In genomic region chr2:100613719-100614118, GRCh38 we compare ENCODE assay signal across 18 cellular contexts. TPM values are rescaled to one million over a fixed set of nuclear protein-coding genes. Genes with fewer than 3 reads are reported as not detected.
A peak's percentile ranks its signal among the peaks of the same experiment; 100 is the strongest.
DNase-seq lines count a peak whose midpoint lies in the region; ATAC-seq, FAIRE-seq and TF ChIP-seq lines count a peak whose summit lies in the region.
"Had no signal": no experiment of that assay in that cellular context is flagged by ENCODE, and none has a peak within 500 bp of the region (broad histone marks: within the 10 kb centered on the region; RNA-seq: fewer than 3 reads in every experiment).

No MANE protein-coding gene starts in this region.

- H3K4me3 Mint-ChIP-seq in activated T-helper 17 cell treated with anti-CD3 and anti-CD28 coated beads, Interleukin-2, amount 50 U/mL, for 72 hours: no peak overlapping the region
- no peak overlapping the region for H3K4me3 Mint-ChIP-seq in nephron progenitor cell
- H3K4me3 Mint-ChIP-seq: CD4-positive, alpha-beta memory T cell had no signal

- TF ChIP-seq POLR2A in HepG2 (IDR thresholded peaks at IDR 0.05; ENCODE audit: insufficient read depth in 1 of 2, low read depth in 2 of 2, low read length in 2 of 2) (no peak), right lobe of liver (IDR thresholded peaks at IDR 0.05) (no peak)

- no peaks in the 10 kb centered on the region for H3K4me1 Mint-ChIP-seq in activated T-helper 17 cell treated with anti-CD3 and anti-CD28 coated beads, Interleukin-2, amount 50 U/mL, for 72 hours
- H3K4me1 Mint-ChIP-seq in nephron progenitor cell: no peaks in the 10 kb centered on the region

- H3K27ac Mint-ChIP-seq in activated T-helper 17 cell treated with anti-CD3 and anti-CD28 coated beads, Interleukin-2, amount 50 U/mL, for 72 hours: peak overlapping the region; percentile 41
- peak overlapping the region; percentile 90 for H3K27ac Mint-ChIP-seq in nephron progenitor cell
- H3K27ac Mint-ChIP-seq: CD4-positive, alpha-beta memory T cell had no signal

- H3K9ac ChIP-seq in HepG2 (ENCODE audit: insufficient read depth, low read depth, low read length): no peak overlapping the region

- H2AFZ ChIP-seq in HepG2 (ENCODE audit: low read length): no peak overlapping the region

- no peaks in the 10 kb centered on the region for H3K9me3 Mint-ChIP-seq in activated T-helper 17 cell treated with anti-CD3 and anti-CD28 coated beads, Interleukin-2, amount 50 U/mL, for 72 hours
- H3K9me3 Mint-ChIP-seq in nephron progenitor cell: no peaks in the 10 kb centered on the region
- H3K9me3 Mint-ChIP-seq: CD4-positive, alpha-beta memory T cell had no signal

- TF ChIP-seq EP300 in HepG2 (IDR thresholded peaks at IDR 0.05; ENCODE audit: low read depth in 2 of 2, low read length in 2 of 2): no peak
- no peak for TF ChIP-seq EP300 in HepG2 (CRISPR knock-in tag; IDR thresholded peaks at IDR 0.05; ENCODE audit: borderline replicate concordance)

- ATAC-seq in HepG2: no peak
- no peak for ATAC-seq in right lobe of liver
- ATAC-seq in activated T-helper 17 cell treated with anti-CD3 and anti-CD28 coated beads, Interleukin-2, amount 50 U/mL, for 72 hours (replicated peaks): no peak

- no peak overlapping the region for H3K4me2 ChIP-seq in HepG2 (ENCODE audit: low read depth, low read length)

- H3K27me3 Mint-ChIP-seq in activated T-helper 17 cell treated with anti-CD3 and anti-CD28 coated beads, Interleukin-2, amount 50 U/mL, for 72 hours: no peaks in the 10 kb centered on the region
- peaks cover 31% of the 10 kb centered on the region for H3K27me3 Mint-ChIP-seq in nephron progenitor cell (ENCODE audit: low read depth, poor library complexity)
- H3K27me3 Mint-ChIP-seq: CD4-positive, alpha-beta memory T cell had no signal

- WGBS in HepG2 (ENCODE audit: low lambda C conversion rate): 0% methylated on average over 1 of the region's 1 CpG
- 50% methylated on average over 1 of the region's 1 CpG for WGBS in right lobe of liver (ENCODE audit: insufficient coverage, low coverage, low lambda C conversion rate, missing lambda C conversion rate)

- no peak for TF ChIP-seq CTCF in HepG2 (CRISPR knock-in tag; IDR thresholded peaks at IDR 0.05)
- TF ChIP-seq CTCF in right lobe of liver (IDR thresholded peaks at IDR 0.05): no peak
- no peak for TF ChIP-seq CTCF in nephron progenitor cell (IDR thresholded peaks at IDR 0.05)

- DNase-seq in HepG2 (ENCODE audit: low spot score) (no peak), right lobe of liver (no peak), nephron progenitor cell (no peak), occipital lobe (lab: John Stamatoyannopoulos, UW) (no peak), HUDEP-2 (lab: John Stamatoyannopoulos, UW; ENCODE audit: unreplicated experiment in 76 of 76) (no peak)
- DNase-seq: C1 segment of cervical spinal cord; Calu3; CD4-positive, alpha-beta memory T cell; COR-L47; DMS53; DMS79 treated with DMSO at 0.1 percent for 48 hours; GF-D8; GOT3 had no signal

- TF ChIP-seq RAD21 in HepG2 (CRISPR knock-in tag; IDR thresholded peaks at IDR 0.05): no peak

- POLR2A ChIA-PET in HepG2 (lab: Yijun Ruan, JAX): no interaction called here

- CTCF ChIA-PET in HepG2 (lab: Yijun Ruan, JAX; ENCODE audit: low intra/inter-chr PET ratio, low total read pairs): no interaction called here

- H3K4me1 ChIP-seq in HepG2 (ENCODE audit: insufficient read depth, low read length) (no peaks in the 10 kb centered on the region), right lobe of liver (no peaks in the 10 kb centered on the region)
- H3K4me1 ChIP-seq: HAP-1 had no signal

- H3K9me3 ChIP-seq in HepG2 (ENCODE audit: low read length): no peaks in the 10 kb centered on the region
- H3K9me3 ChIP-seq in right lobe of liver: no peaks in the 10 kb centered on the region
- H3K9me3 ChIP-seq: HAP-1 had no signal

- no peaks in the 10 kb centered on the region for H3K79me2 ChIP-seq in HepG2 (ENCODE audit: insufficient read depth, low read length)

- H3K4me3 ChIP-seq in HepG2 (replicated peaks in 1 of 3; ENCODE audit: insufficient read depth in 1 of 3, low read depth in 2 of 3, low read length in 3 of 3): no peak overlapping the region
- H3K4me3 ChIP-seq in right lobe of liver: no peak overlapping the region
- H3K4me3 ChIP-seq: HAP-1 had no signal

- FAIRE-seq in HepG2 (lab: Jason Lieb, UNC): no peak
- FAIRE-seq: GM12891, GM18507, H54 had no signal

- no peaks in the 10 kb centered on the region for H3K36me3 ChIP-seq in HepG2 (replicated peaks in 1 of 2; ENCODE audit: control insufficient read depth in 1 of 2, insufficient read depth in 2 of 2, low read length in 2 of 2)
- H3K36me3 ChIP-seq in right lobe of liver: no peaks in the 10 kb centered on the region
- H3K36me3 ChIP-seq: HAP-1 had no signal

- no peaks in the 10 kb centered on the region for H3K36me3 Mint-ChIP-seq in activated T-helper 17 cell treated with anti-CD3 and anti-CD28 coated beads, Interleukin-2, amount 50 U/mL, for 72 hours (ENCODE audit: low read depth)
- H3K36me3 Mint-ChIP-seq in nephron progenitor cell (ENCODE audit: low read depth): no peaks in the 10 kb centered on the region
- H3K36me3 Mint-ChIP-seq: CD4-positive, alpha-beta memory T cell had no signal

- peaks cover 5 to 69% of the 10 kb centered on the region in 2 experiments; a peak in 4 of 5 replicates for H3K27me3 ChIP-seq in HepG2 (ENCODE audit: control insufficient read depth in 1 of 2, insufficient read depth in 2 of 2, low read length in 2 of 2)
- H3K27me3 ChIP-seq in right lobe of liver: no peaks in the 10 kb centered on the region

- intact Hi-C loops in HepG2 (cut with micrococcal nuclease; ENCODE audit: unreplicated experiment): no loop called here
- intact Hi-C loops in right lobe of liver (cut with DNase I): loop anchor here in 1 of 2 donors (10.0 kb wide), 1 partner anchor 371 kb away; no protein-coding TSS in a partner anchor

- H4K20me1 ChIP-seq in HepG2 (ENCODE audit: insufficient read depth, low read length): no peaks in the 10 kb centered on the region

- H3K27ac ChIP-seq in HepG2 (ENCODE audit: extremely low read length, insufficient read depth, low read length) (no peak overlapping the region), right lobe of liver (no peak overlapping the region)

- BruUV-seq in HepG2 (replicated peaks; lab: Mats Ljungman, UMichigan): no TSS peak

- in situ Hi-C loops in HepG2 (cut with HindIII; ENCODE audit: extremely low pct_ligation_motif_present, low pct_unique_long_range_greater_than_20kb): loop anchor here (5.0 kb wide), 1 partner anchor 384 kb away; no protein-coding TSS in a partner anchor

TF ChIP-seq in HepG2, 621 proteins besides CTCF, POLR2A, EP300 and RAD21 (continues in another document):
- TF ChIP-seq, protein P1, sequence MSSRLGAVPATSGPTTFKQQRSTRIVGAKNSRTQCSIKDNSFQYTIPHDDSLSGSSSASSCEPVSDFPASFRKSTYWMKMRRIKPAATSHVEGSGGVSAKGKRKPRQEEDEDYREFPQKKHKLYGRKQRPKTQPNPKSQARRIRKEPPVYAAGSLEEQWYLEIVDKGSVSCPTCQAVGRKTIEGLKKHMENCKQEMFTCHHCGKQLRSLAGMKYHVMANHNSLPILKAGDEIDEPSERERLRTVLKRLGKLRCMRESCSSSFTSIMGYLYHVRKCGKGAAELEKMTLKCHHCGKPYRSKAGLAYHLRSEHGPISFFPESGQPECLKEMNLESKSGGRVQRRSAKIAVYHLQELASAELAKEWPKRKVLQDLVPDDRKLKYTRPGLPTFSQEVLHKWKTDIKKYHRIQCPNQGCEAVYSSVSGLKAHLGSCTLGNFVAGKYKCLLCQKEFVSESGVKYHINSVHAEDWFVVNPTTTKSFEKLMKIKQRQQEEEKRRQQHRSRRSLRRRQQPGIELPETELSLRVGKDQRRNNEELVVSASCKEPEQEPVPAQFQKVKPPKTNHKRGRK (CRISPR knock-in tag; IDR thresholded peaks at IDR 0.05): peak; percentile 90; the same call in 1 of the 2 replicates
- TF ChIP-seq ATF1 (CRISPR knock-in tag; IDR thresholded peaks at IDR 0.05) (no peak), ZNF180 (CRISPR knock-in tag; IDR thresholded peaks at IDR 0.05; ENCODE audit: borderline replicate concordance, low read depth) (no peak), PRMT3 (CRISPR knock-in tag; IDR thresholded peaks at IDR 0.05; ENCODE audit: borderline replicate concordance, low read depth) (no peak), ESRRA (CRISPR knock-in tag; IDR thresholded peaks at IDR 0.05; ENCODE audit: low read depth) (no peak)

RNA-seq across cellular contexts. Expression of gene PDCL3, which starts 50.9 kb away (rescaled TPM):
- 24.4 and 36.9 TPM in 2 replicates for total RNA-seq in HepG2 (2016; rRNA removed; fragmentation: Illumina TruSeq; extraction: Trizol)
- 7.1 and 7.4 TPM in 2 replicates for total RNA-seq in HepG2 (2016; cell fraction: cytosol; rRNA removed; fragmentation: Illumina TruSeq; extraction: Trizol; ENCODE audit: low read depth)
- 26.6 and 35.1 TPM in 2 replicates for total RNA-seq in HepG2 (2016; cell fraction: insoluble cytoplasmic fraction; rRNA removed; fragmentation: Illumina TruSeq; extraction: Trizol)
- 9.5 and 9.9 TPM in 2 replicates for total RNA-seq in HepG2 (2016; cell fraction: membrane; rRNA removed; fragmentation: Illumina TruSeq; extraction: Trizol)
- 13.4 and 14.5 TPM in 2 replicates for total RNA-seq in HepG2 (2016; cell fraction: nucleus; rRNA removed; fragmentation: Illumina TruSeq; extraction: Trizol)
- 14.4 TPM in 2 replicates for polyA plus RNA-seq in HepG2 (2011; rRNA removed)
- 9.9 and 15.6 TPM in 2 replicates for polyA plus RNA-seq in HepG2 (2011; cell fraction: cytosol; rRNA removed)
- 2.6 and 4.0 TPM in 2 replicates for polyA plus RNA-seq in HepG2 (2011; cell fraction: nucleus; rRNA removed)
- polyA plus RNA-seq in HepG2 (2012): 22.1 and 23.8 TPM in 2 replicates
- polyA plus RNA-seq in HepG2 (2016; cell fraction: cytosol; fragmentation: Illumina TruSeq; extraction: Trizol; ENCODE audit: low read depth): 11.7 and 12.3 TPM in 2 replicates
- 64.8 and 71.4 TPM in 2 replicates for polyA plus RNA-seq in HepG2 (2016; cell fraction: insoluble cytoplasmic fraction; fragmentation: Illumina TruSeq; extraction: Trizol; ENCODE audit: low read depth)
- 12.5 and 13.1 TPM in 2 replicates for polyA plus RNA-seq in HepG2 (2016; cell fraction: membrane; fragmentation: Illumina TruSeq; extraction: Trizol; ENCODE audit: low read depth)
- polyA plus RNA-seq in HepG2 (2016; cell fraction: nucleus; fragmentation: Illumina TruSeq; extraction: Trizol; ENCODE audit: insufficient read depth, low read depth): 26.6 and 28.1 TPM in 2 replicates
- polyA minus RNA-seq in HepG2 (2011; rRNA and poly(A)+ RNA removed; ENCODE audit: low replicate concordance): 5.0 and 7.5 TPM in 2 replicates
- polyA minus RNA-seq in HepG2 (2011; cell fraction: cytosol; rRNA and poly(A)+ RNA removed): 5.8 and 6.1 TPM in 2 replicates
- polyA minus RNA-seq in HepG2 (2011; cell fraction: nucleus; rRNA and poly(A)+ RNA removed): 7.0 and 10.1 TPM in 2 replicates
- 1 to 10 TPM; 5.2 to 8.4 (median 7.0) TPM for total RNA-seq in right lobe of liver
- total RNA-seq in activated T-helper 17 cell treated with anti-CD3 and anti-CD28 coated beads, Interleukin-2, amount 50 U/mL, for 72 hours: 10 to 100 TPM; 26.1 to 55.9 TPM
- 8.1 TPM for total RNA-seq in occipital lobe
